ENCODE assay signal across 1 cellular context in genomic region chr1:54347955-54348699, GRCh38.
TF ChIP-seq lines count a peak whose summit lies in the region.

No MANE protein-coding gene starts in this region.

TF ChIP-seq in HepG2, 621 proteins besides CTCF, POLR2A, EP300 and RAD21 (continued from another document and continues in another):
- 0 out of 2 replicates have a peak, but pooled peaks have one; percentile 59 for TF ChIP-seq TOPORS (CRISPR knock-in tag; IDR thresholded peaks at IDR 0.05)
- TF ChIP-seq SNAPC4 (CRISPR knock-in tag; IDR thresholded peaks at IDR 0.05): no peak
- TF ChIP-seq ZNF614 (CRISPR knock-in tag; IDR thresholded peaks at IDR 0.05; ENCODE audit: borderline replicate concordance): peak; percentile 22; the same call in 1 of the 2 replicates
- TF ChIP-seq ARID4A (CRISPR knock-in tag; IDR thresholded peaks at IDR 0.05; ENCODE audit: borderline replicate concordance): peak; percentile 37; the same call in 1 of the 2 replicates
- no peak for TF ChIP-seq SKIL (CRISPR knock-in tag; IDR thresholded peaks at IDR 0.05; ENCODE audit: borderline replicate concordance)
- TF ChIP-seq TARDBP (CRISPR knock-in tag; IDR thresholded peaks at IDR 0.05): peak; percentile 39; the same call in 1 of the 2 replicates
- peak; percentile 75 for TF ChIP-seq HNRNPK (IDR thresholded peaks at IDR 0.05; ENCODE audit: low read depth, low read length, poor library complexity, severe bottlenecking)
- TF ChIP-seq CENPBD1 (CRISPR knock-in tag; IDR thresholded peaks at IDR 0.05; ENCODE audit: borderline replicate concordance, low read depth): no peak
- 0 out of 2 replicates have a peak, but pooled peaks have one; percentile 16 for TF ChIP-seq TFE3 (CRISPR knock-in tag; IDR thresholded peaks at IDR 0.05)
- no peak for TF ChIP-seq STAT5B (CRISPR knock-in tag; IDR thresholded peaks at IDR 0.05)
- peak; percentile 74 for TF ChIP-seq PITX1 (CRISPR knock-in tag; IDR thresholded peaks at IDR 0.05)
- TF ChIP-seq EEA1 (CRISPR knock-in tag; IDR thresholded peaks at IDR 0.05; ENCODE audit: borderline replicate concordance): no peak
- TF ChIP-seq NFYB (CRISPR knock-in tag; IDR thresholded peaks at IDR 0.05): peak; percentile 42
- no peak for TF ChIP-seq ZBTB1 (CRISPR knock-in tag; IDR thresholded peaks at IDR 0.05; ENCODE audit: borderline replicate concordance)
- no peak for TF ChIP-seq RELA (CRISPR knock-in tag; IDR thresholded peaks at IDR 0.05)
- TF ChIP-seq LCORL (IDR thresholded peaks at IDR 0.05): no peak
- peak; percentile 69 for TF ChIP-seq LCORL (CRISPR knock-in tag; IDR thresholded peaks at IDR 0.05)
- no peak for TF ChIP-seq ZMYM3 (CRISPR knock-in tag; IDR thresholded peaks at IDR 0.05)
- TF ChIP-seq ZNF687 (CRISPR knock-in tag; IDR thresholded peaks at IDR 0.05): peak; percentile 81
- 0 out of 2 replicates have a peak, but pooled peaks have one; percentile 54 for TF ChIP-seq CREM (IDR thresholded peaks at IDR 0.05)
- TF ChIP-seq CREM (CRISPR knock-in tag; IDR thresholded peaks at IDR 0.05): no peak
- no peak for TF ChIP-seq ZNF224 (CRISPR knock-in tag; IDR thresholded peaks at IDR 0.05)
- peak; percentile 60 for TF ChIP-seq DPF2 (CRISPR knock-in tag; IDR thresholded peaks at IDR 0.05; ENCODE audit: borderline replicate concordance, low read depth)
- TF ChIP-seq HNF4G (IDR thresholded peaks at IDR 0.05; ENCODE audit: borderline replicate concordance, low read depth, low read length): peak; percentile 95
- peak; percentile 61; the same call in 1 of the 2 replicates for TF ChIP-seq HNF4G (CRISPR knock-in tag; IDR thresholded peaks at IDR 0.05; ENCODE audit: borderline replicate concordance, low read depth)
- 0 out of 2 replicates have a peak, but pooled peaks have one; percentile 26 for TF ChIP-seq POLR2G (IDR thresholded peaks at IDR 0.05; ENCODE audit: low read depth, low read length)
- TF ChIP-seq ZNF496 (CRISPR knock-in tag; IDR thresholded peaks at IDR 0.05; ENCODE audit: insufficient replicate concordance): no peak
- peak; percentile 35; the same call in 1 of the 2 replicates for TF ChIP-seq GABPB1 (CRISPR knock-in tag; IDR thresholded peaks at IDR 0.05)
- 0 out of 2 replicates have a peak, but pooled peaks have one; percentile 25 for TF ChIP-seq HOMEZ (CRISPR knock-in tag; IDR thresholded peaks at IDR 0.05; ENCODE audit: low read depth)
- TF ChIP-seq IRF2 (CRISPR knock-in tag; IDR thresholded peaks at IDR 0.05): peak; percentile 58; the same call in 1 of the 2 replicates
- no peak for TF ChIP-seq ZNF281 (CRISPR knock-in tag; IDR thresholded peaks at IDR 0.05; ENCODE audit: borderline replicate concordance)
- peak; percentile 70 for TF ChIP-seq KDM6A (CRISPR knock-in tag; IDR thresholded peaks at IDR 0.05; ENCODE audit: low read depth)
- TF ChIP-seq MLLT10 (CRISPR knock-in tag; IDR thresholded peaks at IDR 0.05): no peak
- TF ChIP-seq SMC3 (IDR thresholded peaks at IDR 0.05; ENCODE audit: low read length): peak; percentile 19; the same call in 1 of the 2 replicates
- no peak for TF ChIP-seq FOXA1 (IDR thresholded peaks at IDR 0.05)
- TF ChIP-seq FOXA1 (CRISPR knock-in tag; IDR thresholded peaks at IDR 0.05): peak; percentile 68
- no peak for TF ChIP-seq NONO (IDR thresholded peaks at IDR 0.05)
- 0 out of 2 replicates have a peak, but pooled peaks have one; percentile 45 for TF ChIP-seq NONO (CRISPR knock-in tag; conservative IDR thresholded peaks at IDR 0.05)
